ENCODE assay signal across 16 cellular contexts in genomic region chr10:72025832-72026231, GRCh38.
DNase-seq lines count a peak whose midpoint lies in the region; ATAC-seq and TF ChIP-seq lines count a peak whose summit lies in the region.
"Had no signal": no experiment of that assay in that cellular context is flagged by ENCODE, and none has a peak within 500 bp of the region (broad histone marks: within the 10 kb centered on the region; RNA-seq: fewer than 3 reads in every experiment).

No MANE protein-coding gene starts in this region.

- H3K9me3 ChIP-seq in BLaER1 = no peaks in the 10 kb centered on the region
- no peaks in the 10 kb centered on the region for H3K9me3 ChIP-seq in SJCRH30 (replicated peaks)
- no peaks in the 10 kb centered on the region for H3K9me3 ChIP-seq in lower lobe of right lung
- no peaks in the 10 kb centered on the region for H3K9me3 ChIP-seq in osteoblast (ENCODE audit: low read depth, low read length)
- no peaks in the 10 kb centered on the region for H3K9me3 ChIP-seq in thyroid gland

- H4K20me1 ChIP-seq in BLaER1 (no peaks in the 10 kb centered on the region), osteoblast (ENCODE audit: insufficient read depth, low read length) (no peaks in the 10 kb centered on the region)

- H3K4me2 ChIP-seq in BLaER1 (peak overlapping the region; percentile 24), osteoblast (ENCODE audit: insufficient read depth, low read length) (no peak overlapping the region)

- H3K4me3 ChIP-seq in BLaER1 (no peak overlapping the region), SJCRH30 (no peak overlapping the region), lower lobe of right lung (no peak overlapping the region), osteoblast (ENCODE audit: insufficient read depth, low read length) (no peak overlapping the region), thyroid gland (replicated peaks in 1 of 3) (no peak overlapping the region)
- H3K4me3 ChIP-seq: GM23248 had no signal

- no peaks in the 10 kb centered on the region for H3K9me3 Mint-ChIP-seq in activated naive CD8-positive, alpha-beta T cell treated with anti-CD3 and anti-CD28 coated beads for 36 hours
- H3K9me3 Mint-ChIP-seq: CD4-positive, alpha-beta T cell; H9 had no signal

- no peaks in the 10 kb centered on the region for H3K27me3 ChIP-seq in BLaER1
- peaks cover 1% of the 10 kb centered on the region; the same call in 1 of the 2 replicates for H3K27me3 ChIP-seq in SJCRH30
- no peaks in the 10 kb centered on the region for H3K27me3 ChIP-seq in lower lobe of right lung (ENCODE audit: low read depth)
- peaks cover 11% of the 10 kb centered on the region for H3K27me3 ChIP-seq in osteoblast (ENCODE audit: insufficient read depth, low read length)
- no peaks in the 10 kb centered on the region for H3K27me3 ChIP-seq in thyroid gland

- H3K4me1 Mint-ChIP-seq in activated naive CD8-positive, alpha-beta T cell treated with anti-CD3 and anti-CD28 coated beads for 36 hours = peaks cover 7% of the 10 kb centered on the region

- 69 to 93% methylated on average over 5 of the region's 5 CpGs for WGBS in thyroid gland, 2 donors

- H3K4me1 ChIP-seq in BLaER1 = peaks cover 15% of the 10 kb centered on the region
- peaks cover 13% of the 10 kb centered on the region for H3K4me1 ChIP-seq in SJCRH30
- H3K4me1 ChIP-seq in lower lobe of right lung = peaks cover 32% of the 10 kb centered on the region
- peaks cover 13% of the 10 kb centered on the region for H3K4me1 ChIP-seq in osteoblast (ENCODE audit: insufficient read depth, low read length)
- no peaks in the 10 kb centered on the region for H3K4me1 ChIP-seq in thyroid gland

- H3K79me2 ChIP-seq in osteoblast (ENCODE audit: insufficient read depth, low read length) = no peaks in the 10 kb centered on the region

- TF ChIP-seq POLR2A in thyroid gland (IDR thresholded peaks at IDR 0.05) = no peak

- H3K4me3 Mint-ChIP-seq in activated naive CD8-positive, alpha-beta T cell treated with anti-CD3 and anti-CD28 coated beads for 36 hours = no peak overlapping the region
- H3K4me3 Mint-ChIP-seq: CD4-positive, alpha-beta T cell; H9 had no signal

- H3K36me3 ChIP-seq in BLaER1 (no peaks in the 10 kb centered on the region), SJCRH30 (no peaks in the 10 kb centered on the region), lower lobe of right lung (no peaks in the 10 kb centered on the region), osteoblast (ENCODE audit: insufficient read depth, low read length) (no peaks in the 10 kb centered on the region), thyroid gland (no peaks in the 10 kb centered on the region)

- intact Hi-C loops in lower lobe of right lung (cut with DNase I) (no loop called here), thyroid gland (cut with DNase I) (no loop called here)

- TF ChIP-seq CTCF in lower lobe of right lung (IDR thresholded peaks at IDR 0.05) (no peak), osteoblast (IDR thresholded peaks at IDR 0.05; ENCODE audit: extremely low read depth, low read depth, low read length) (no peak), thyroid gland (IDR thresholded peaks at IDR 0.05) (no peak)

- H3K9ac ChIP-seq in BLaER1 = no peak overlapping the region
- H3K9ac ChIP-seq: GM23248 had no signal

- H2AFZ ChIP-seq in osteoblast (ENCODE audit: low read length) = no peak overlapping the region
- H2AFZ ChIP-seq: GM23248 had no signal

- no peak overlapping the region for H3K27ac Mint-ChIP-seq in activated naive CD8-positive, alpha-beta T cell treated with anti-CD3 and anti-CD28 coated beads for 36 hours
- H3K27ac Mint-ChIP-seq: CD4-positive, alpha-beta T cell; H9 had no signal

- DNase-seq in SJCRH30 (no peak), lower lobe of right lung (no peak), osteoblast (ENCODE audit: insufficient read length, low spot score, missing footprints) (peak; percentile 30), GDM1 (lab: John Stamatoyannopoulos, UW) (no peak), thyroid gland (no peak), DMS79 treated with DMSO at 0.1 percent for 48 hours (lab: John Stamatoyannopoulos, UW) (no peak)
- DNase-seq in activated naive CD8-positive, alpha-beta T cell treated with anti-CD3 and anti-CD28 coated beads for 36 hours = no peak
- DNase-seq: 8988T; AML-193; C1 segment of cervical spinal cord; Calu3; CD4-positive, alpha-beta T cell; DMS 273 treated with DMSO at 0.1 percent for 48 hours; GM23248; H9 had no signal

- no peak overlapping the region for H3K27ac ChIP-seq in BLaER1
- peak overlapping the region; percentile 55 for H3K27ac ChIP-seq in SJCRH30
- peak overlapping the region; percentile 67 for H3K27ac ChIP-seq in lower lobe of right lung
- no peak overlapping the region for H3K27ac ChIP-seq in osteoblast (ENCODE audit: low read depth, low read length)
- no peak overlapping the region for H3K27ac ChIP-seq in thyroid gland
- H3K27ac ChIP-seq: GM23248 had no signal

- H3K36me3 Mint-ChIP-seq in activated naive CD8-positive, alpha-beta T cell treated with anti-CD3 and anti-CD28 coated beads for 36 hours = no peaks in the 10 kb centered on the region

- no peaks in the 10 kb centered on the region for H3K27me3 Mint-ChIP-seq in activated naive CD8-positive, alpha-beta T cell treated with anti-CD3 and anti-CD28 coated beads for 36 hours

- ATAC-seq in lower lobe of right lung = no peak

Comparison
In these comparisons a context has a peak if more than half of its experiments do, and no peak if none do; other contexts are left out.
1. H3K27ac ChIP-seq: peak in SJCRH30 (single experiment) and lower lobe of right lung (single experiment); none in BLaER1 (single experiment), osteoblast (single experiment) and thyroid gland (0 of 3).